In the genomic region with DNA sequence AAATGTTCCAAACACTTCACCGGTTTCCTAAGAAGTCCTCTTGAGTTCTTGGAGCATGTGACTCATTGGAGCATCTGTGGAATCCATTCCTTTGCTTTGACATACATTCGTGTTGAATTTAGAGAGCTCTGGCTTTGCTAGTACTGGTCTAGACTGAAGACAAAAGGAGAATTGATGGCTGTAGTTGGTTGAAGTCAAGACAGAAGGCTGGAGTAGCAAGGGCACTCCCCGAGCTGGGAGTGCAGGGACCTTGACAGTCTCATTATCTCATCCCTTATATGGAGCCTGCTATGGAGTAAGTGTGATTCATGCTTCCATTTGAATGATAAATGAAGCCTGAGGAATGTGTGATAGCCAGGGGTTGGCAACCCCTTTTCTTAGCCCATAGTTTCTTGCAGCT, we compare ENCODE assay signal across 17 cellular contexts.
DNase-seq lines count a peak whose midpoint lies in the region; ATAC-seq, FAIRE-seq and TF ChIP-seq lines count a peak whose summit lies in the region.
"Had no signal": no experiment of that assay in that cellular context is flagged by ENCODE, and none has a peak within 500 bp of the region (broad histone marks: within the 10 kb centered on the region; RNA-seq: fewer than 3 reads in every experiment).

No MANE protein-coding gene starts in this region.

- ATAC-seq in GM23338 (no peak), WTC11 (peak; percentile 80)
- ATAC-seq: left ventricle myocardium superior had no signal

- H3K4me3 Mint-ChIP-seq in GM23338 (no peak overlapping the region), WTC11 (no peak overlapping the region; the same call in 1 of the 2 replicates)
- H3K4me3 Mint-ChIP-seq: activated T-helper 1 cell treated with anti-CD3 and anti-CD28 coated beads, Interleukin-12 subunit alpha, Interleukin-12 subunit beta, Interleukin-2, Interleukin-4 antibody, amounts not matched to agents 30 ng/mL and 10 ng/mL and 1 ng/mL, durations not matched to agents 14 hours and 24 hours and 36 hours; naive B cell had no signal

- H3K79me2 ChIP-seq in GM23338 (replicated peaks; ENCODE audit: insufficient read depth) = no peaks in the 10 kb centered on the region
- H3K79me2 ChIP-seq in keratinocyte (ENCODE audit: control insufficient read depth, insufficient read depth, low read length) = no peaks in the 10 kb centered on the region

- peaks cover 44% of the 10 kb centered on the region for H3K36me3 Mint-ChIP-seq in GM23338 (ENCODE audit: low read depth)
- H3K36me3 Mint-ChIP-seq in WTC11 = peaks cover 33% of the 10 kb centered on the region
- H3K36me3 Mint-ChIP-seq: naive B cell had no signal

- dilution Hi-C loops in keratinocyte (cut with MboI; ENCODE audit: extremely low pct_ligation_motif_present, low sequenced_read_pairs) = no loop called here

- TF ChIP-seq POLR2A in GM12891 (IDR thresholded peaks at IDR 0.05; ENCODE audit: low read depth, low read length) = no peak
- TF ChIP-seq POLR2A in transverse colon (IDR thresholded peaks at IDR 0.05) = no peak

- TF ChIP-seq CTCF in GM23338 (conservative IDR thresholded peaks at IDR 0.05; ENCODE audit: low read depth in 2 of 2) = no peak
- no peak for TF ChIP-seq CTCF in WTC11 (IDR thresholded peaks at IDR 0.05)
- no peak for TF ChIP-seq CTCF in keratinocyte (optimal IDR thresholded peaks at IDR 0.05 in 1 of 3, IDR thresholded peaks at IDR 0.05 in 1 of 3, conservative IDR thresholded peaks at IDR 0.05 in 1 of 3; ENCODE audit: extremely low read depth in 1 of 3, insufficient read depth in 2 of 3, low read length in 3 of 3)
- TF ChIP-seq CTCF in tibial artery (IDR thresholded peaks at IDR 0.05) = no peak
- no peak for TF ChIP-seq CTCF in transverse colon (IDR thresholded peaks at IDR 0.05)

- no peaks in the 10 kb centered on the region for H3K27me3 ChIP-seq in GM23338 (ENCODE audit: insufficient read depth)
- no peaks in the 10 kb centered on the region for H3K27me3 ChIP-seq in keratinocyte (ENCODE audit: control insufficient read depth, extremely low read depth, insufficient read depth, low read length)
- peaks cover 0 to 6% of the 10 kb centered on the region in 2 donors for H3K27me3 ChIP-seq in tibial artery
- no peaks in the 10 kb centered on the region for H3K27me3 ChIP-seq in transverse colon
- H3K27me3 ChIP-seq: MG63 had no signal

- no peaks in the 10 kb centered on the region for H3K9me1 ChIP-seq in keratinocyte (ENCODE audit: control insufficient read depth, extremely low read depth, insufficient read depth, low read length)

- peak; percentile 99 for DNase-seq in A172 (ENCODE audit: low spot score)
- DNase-seq in GM23338 (ENCODE audit: low spot score) = peak; percentile 8
- no peak for DNase-seq in WTC11 (ENCODE audit: low spot score)
- peak; percentile 57 for DNase-seq in keratinocyte (ENCODE audit: low read depth, low spot score)
- DNase-seq in GM12891 (ENCODE audit: insufficient read length, low spot score) = no peak
- DNase-seq in tibial artery = no peak
- DNase-seq in transverse colon = no peak
- DNase-seq in DMS53 treated with DMSO at 0.1 percent for 48 hours (lab: John Stamatoyannopoulos, UW; ENCODE audit: unreplicated experiment) = no peak
- DNase-seq: activated CD4-positive, alpha-beta T cell treated with anti-CD3 and anti-CD28 coated beads, Interleukin-2, amount 50 U/mL, for 4 hours; GF-D8; heart left ventricle; left ventricle myocardium superior; MG63; naive B cell had no signal

- H3K27ac ChIP-seq in GM23338 (ENCODE audit: low read depth) = no peak overlapping the region
- peak overlapping the region; percentile 87 for H3K27ac ChIP-seq in keratinocyte (ENCODE audit: control insufficient read depth, insufficient read depth, low read length)
- H3K27ac ChIP-seq in tibial artery = no peak overlapping the region
- H3K27ac ChIP-seq in transverse colon = no peak overlapping the region
- H3K27ac ChIP-seq: heart left ventricle had no signal

- H2AFZ ChIP-seq in GM23338 (no peak overlapping the region), keratinocyte (ENCODE audit: control insufficient read depth, low read length) (no peak overlapping the region)

- in situ Hi-C loops in transverse colon (cut with MboI; ENCODE audit: low pct_ligation_motif_present in 1 of 4, low pct_unique_long_range_greater_than_20kb in 1 of 4, low sequenced_read_pairs in 3 of 4) = no loop called here

- peaks cover 95% of the 10 kb centered on the region for H3K9me3 Mint-ChIP-seq in GM23338
- peaks cover 36% of the 10 kb centered on the region for H3K9me3 Mint-ChIP-seq in WTC11

- no peaks in the 10 kb centered on the region for H3K4me1 ChIP-seq in GM23338 (ENCODE audit: insufficient read depth)
- peaks cover 21% of the 10 kb centered on the region for H3K4me1 ChIP-seq in keratinocyte (ENCODE audit: control insufficient read depth, extremely low read depth, insufficient read depth, low read length)
- no peaks in the 10 kb centered on the region for H3K4me1 ChIP-seq in tibial artery
- H3K4me1 ChIP-seq in transverse colon = no peaks in the 10 kb centered on the region
- H3K4me1 ChIP-seq: heart left ventricle had no signal

- FAIRE-seq in keratinocyte (lab: Jason Lieb, UNC) (peak; percentile 62), GM12891 (lab: Jason Lieb, UNC) (no peak)
- FAIRE-seq: GM18507, GM19239 had no signal

- H4K20me1 ChIP-seq in GM23338 (replicated peaks; ENCODE audit: insufficient read depth) (no peaks in the 10 kb centered on the region), keratinocyte (ENCODE audit: control insufficient read depth, extremely low read depth, insufficient read depth, low read length) (no peaks in the 10 kb centered on the region)

- H3K4me1 Mint-ChIP-seq in GM23338 (no peaks in the 10 kb centered on the region), WTC11 (peaks cover 31% of the 10 kb centered on the region)
- H3K4me1 Mint-ChIP-seq: naive B cell had no signal

- H3K9ac ChIP-seq in keratinocyte (ENCODE audit: control insufficient read depth, extremely low read depth, insufficient read depth, low read length) = peak overlapping the region; percentile 55

- H3K4me2 ChIP-seq in GM23338 (no peak overlapping the region), keratinocyte (ENCODE audit: control insufficient read depth, extremely low read depth, insufficient read depth, low read depth, low read length) (peak overlapping the region; percentile 50)

- H3K4me3 ChIP-seq in GM23338 = no peak overlapping the region
- H3K4me3 ChIP-seq in keratinocyte (ENCODE audit: control insufficient read depth in 2 of 3, extremely low read depth in 1 of 3, insufficient read depth in 2 of 3, low read depth in 1 of 3, low read length in 3 of 3) = no peak overlapping the region
- H3K4me3 ChIP-seq in tibial artery = no peak overlapping the region
- H3K4me3 ChIP-seq in transverse colon = no peak overlapping the region
- H3K4me3 ChIP-seq: heart left ventricle, MG63 had no signal

- intact Hi-C loops in tibial artery (cut with DNase I; ENCODE audit: low total_unique reads) (no loop called here), transverse colon (cut with DNase I; ENCODE audit: low total_unique reads) (no loop called here)

- WGBS in transverse colon (ENCODE audit: low coverage in 1 of 2), 2 donors = 38 to 43% methylated on average over 2 to 3 of the region's 3 CpGs

- no peaks in the 10 kb centered on the region; the same call in 1 of the 2 replicates for H3K36me3 ChIP-seq in GM23338 (ENCODE audit: insufficient read depth)
- no peaks in the 10 kb centered on the region for H3K36me3 ChIP-seq in keratinocyte (ENCODE audit: control insufficient read depth in 2 of 2, extremely low read depth in 1 of 2, insufficient read depth in 2 of 2, low read length in 2 of 2)
- no peaks in the 10 kb centered on the region for H3K36me3 ChIP-seq in tibial artery
- H3K36me3 ChIP-seq in transverse colon = no peaks in the 10 kb centered on the region
- H3K36me3 ChIP-seq: heart left ventricle, MG63 had no signal

- no peaks in the 10 kb centered on the region for H3K9me3 ChIP-seq in keratinocyte (ENCODE audit: control insufficient read depth, low read depth, low read length)
- no peaks in the 10 kb centered on the region for H3K9me3 ChIP-seq in tibial artery
- peaks cover 0 to 6% of the 10 kb centered on the region in 2 donors for H3K9me3 ChIP-seq in transverse colon
- H3K9me3 ChIP-seq: MG63 had no signal

- H3K9me2 ChIP-seq in GM23338 (ENCODE audit: insufficient read depth) = no peaks in the 10 kb centered on the region

- no peak for TF ChIP-seq EP300 in transverse colon (IDR thresholded peaks at IDR 0.05; ENCODE audit: low read depth)

- POLR2A ChIA-PET in WTC11 (lab: Charles Lee) = interaction anchor here (0.5 kb wide), 1 partner anchor 1872 kb away, joined by 3 read pairs; no protein-coding TSS in a partner anchor

- CTCF ChIA-PET in WTC11 (lab: Charles Lee) = interaction anchor here (0.6 kb wide), 1 partner anchor 761 kb away, joined by 3 read pairs; no protein-coding TSS in a partner anchor

- H3K27ac Mint-ChIP-seq in GM23338 (no peak overlapping the region), WTC11 (peak overlapping the region; percentile 73)
- H3K27ac Mint-ChIP-seq: activated T-helper 1 cell treated with anti-CD3 and anti-CD28 coated beads, Interleukin-12 subunit alpha, Interleukin-12 subunit beta, Interleukin-2, Interleukin-4 antibody, amounts not matched to agents 30 ng/mL and 10 ng/mL and 1 ng/mL, durations not matched to agents 14 hours and 24 hours and 36 hours; naive B cell had no signal

- peaks cover 9% of the 10 kb centered on the region for H3K27me3 Mint-ChIP-seq in GM23338 (ENCODE audit: insufficient read depth, low read depth, poor library complexity)
- peaks cover 30% of the 10 kb centered on the region for H3K27me3 Mint-ChIP-seq in WTC11 (ENCODE audit: low read depth)
- H3K27me3 Mint-ChIP-seq: naive B cell had no signal

- no peaks in the 10 kb centered on the region for H3F3A ChIP-seq in GM23338 (replicated peaks; ENCODE audit: low read depth)

TF ChIP-seq in GM23338, 12 proteins besides CTCF, POLR2A, EP300 and RAD21:
- no peak for TF ChIP-seq CREB1 (CRISPR knock-in tag; IDR thresholded peaks at IDR 0.05; ENCODE audit: low read depth)
- TF ChIP-seq ZNF114 (CRISPR knock-in tag; IDR thresholded peaks at IDR 0.05) = no peak
- no peak for TF ChIP-seq EZH2 (IDR thresholded peaks at IDR 0.05; ENCODE audit: low read depth, unreplicated experiment)
TF ChIP-seq in GM23338: peak in this region for 0.

TF ChIP-seq in WTC11, 78 proteins besides CTCF, POLR2A, EP300 and RAD21 (continues in another document):
- TF ChIP-seq IRF1 (CRISPR knock-in tag; IDR thresholded peaks at IDR 0.05) = no peak

TF ChIP-seq in GM12891, 5 proteins besides CTCF, POLR2A, EP300 and RAD21:
- TF ChIP-seq PAX5 (IDR thresholded peaks at IDR 0.05; ENCODE audit: insufficient read depth, low read length, severe bottlenecking) (no peak), POLR2AphosphoS5 (IDR thresholded peaks at IDR 0.05; ENCODE audit: low read depth, low read length) (no peak), POU2F2 (IDR thresholded peaks at IDR 0.05; ENCODE audit: low read depth, low read length) (no peak), SPI1 (IDR thresholded peaks at IDR 0.05; ENCODE audit: low read depth, low read length) (no peak), TAF1 (IDR thresholded peaks at IDR 0.05; ENCODE audit: low read depth, low read length) (no peak)

Comparison
In these comparisons a context has a peak if more than half of its experiments do, and no peak if none do; other contexts are left out.
1. DNase-seq: peak in A172 (single experiment), GM23338 (single experiment) and keratinocyte (single experiment); none in WTC11 (single experiment), GM12891 (single experiment), tibial artery (0 of 2), transverse colon (single experiment) and DMS53 treated with DMSO at 0.1 percent for 48 hours (single experiment).